Comparison of ENCODE assay signal across 10 cellular contexts in genomic region chr15:30103941-30104507, GRCh38. TPM values are rescaled to one million over a fixed set of nuclear protein-coding genes. Genes with fewer than 3 reads are reported as not detected.
A peak's percentile ranks its signal among the peaks of the same experiment; 100 is the strongest.
DNase-seq lines count a peak whose midpoint lies in the region; ATAC-seq, FAIRE-seq and TF ChIP-seq lines count a peak whose summit lies in the region.
"Not testable (repeated sequence)": the region's sequence is repeated elsewhere in the genome, so short reads cannot be mapped to it uniquely, and the experiment has no call there.
"Had no signal": no experiment of that assay in that cellular context is flagged by ENCODE, and none has a peak within 500 bp of the region (broad histone marks: within the 10 kb centered on the region; RNA-seq: fewer than 3 reads in every experiment).

No MANE protein-coding gene starts in this region.

- H3K9me3 Mint-ChIP-seq in astrocyte (ENCODE audit: unreplicated experiment): not testable (repeated sequence)

- H3K27ac Mint-ChIP-seq in astrocyte (ENCODE audit: unreplicated experiment): not testable (repeated sequence)

- not testable (repeated sequence) for H3K36me3 ChIP-seq in H7 (replicated peaks; ENCODE audit: control insufficient read depth, insufficient read depth, low read length); astrocyte (ENCODE audit: insufficient read depth, low read length); right atrium auricular region; lower lobe of right lung; parathyroid adenoma (ENCODE audit: control insufficient read depth, insufficient read depth, low read length)

- H3K4me3 ChIP-seq in H7 (ENCODE audit: insufficient read depth, low read depth, low read length) (peak overlapping the region; percentile 44), epithelial cell of esophagus (ENCODE audit: low read length) (peak overlapping the region; percentile 26), right atrium auricular region (peak overlapping the region; percentile 26 to 32), lower lobe of right lung (peak overlapping the region; percentile 27), parathyroid adenoma (ENCODE audit: low read depth, low read length) (peak overlapping the region; percentile 22)
- not testable (repeated sequence) for H3K4me3 ChIP-seq in astrocyte (ENCODE audit: insufficient read depth, low read depth, low read length)

- H3K79me2 ChIP-seq in astrocyte (ENCODE audit: insufficient read depth, low read length); parathyroid adenoma: not testable (repeated sequence)

- not testable (repeated sequence) for TF ChIP-seq CTCF in astrocyte (IDR thresholded peaks at IDR 0.05; ENCODE audit: insufficient read depth, low read depth, low read length); epithelial cell of esophagus (IDR thresholded peaks at IDR 0.05; ENCODE audit: insufficient read depth, low read depth, low read length, missing control alignments); right atrium auricular region (IDR thresholded peaks at IDR 0.05); lower lobe of right lung (IDR thresholded peaks at IDR 0.05); parathyroid adenoma (IDR thresholded peaks at IDR 0.05)

- H3K27me3 Mint-ChIP-seq in astrocyte (ENCODE audit: low read depth, unreplicated experiment): not testable (repeated sequence)

- DNase-seq in H7; astrocyte (ENCODE audit: low read depth); epithelial cell of esophagus (ENCODE audit: low read depth); right atrium auricular region (ENCODE audit: low spot score); lower lobe of right lung: not testable (repeated sequence)

- not testable (repeated sequence) for H4K20me1 ChIP-seq in astrocyte (ENCODE audit: insufficient read depth, low read length)

- not testable (repeated sequence) for H3K36me3 Mint-ChIP-seq in astrocyte (ENCODE audit: low read depth, unreplicated experiment)

- H3K4me2 ChIP-seq in astrocyte (ENCODE audit: low read length): peak overlapping the region; percentile 54
- not testable (repeated sequence) for H3K4me2 ChIP-seq in parathyroid adenoma (ENCODE audit: low read length)

- H3K4me1 Mint-ChIP-seq in astrocyte (ENCODE audit: low read depth, unreplicated experiment): not testable (repeated sequence)

- H2AFZ ChIP-seq in astrocyte (ENCODE audit: low read depth, low read length); parathyroid adenoma: not testable (repeated sequence)

- H3K9ac ChIP-seq in astrocyte (ENCODE audit: low read length); parathyroid adenoma: not testable (repeated sequence)

- H3K4me1 ChIP-seq in astrocyte (ENCODE audit: insufficient read depth, low read length); right atrium auricular region; lower lobe of right lung; parathyroid adenoma: not testable (repeated sequence)

- not testable (repeated sequence) for H3K27ac ChIP-seq in astrocyte (ENCODE audit: low read depth, low read length); right atrium auricular region; lower lobe of right lung; parathyroid adenoma

- H3K27me3 ChIP-seq in H7 (ENCODE audit: control insufficient read depth, insufficient read depth, low read length); astrocyte (ENCODE audit: insufficient read depth, low read length); right atrium auricular region; lower lobe of right lung (ENCODE audit: low read depth); parathyroid adenoma (ENCODE audit: control insufficient read depth, insufficient read depth, low read length): not testable (repeated sequence)

- ATAC-seq in SK-N-SH treated with all-trans-retinoic acid at 6 μM for 48 hours (peak; percentile 95), lower lobe of right lung (peak; percentile 94 to 95)

- H3K9me3 ChIP-seq in astrocyte (ENCODE audit: insufficient read depth, low read depth, low read length); right atrium auricular region; lower lobe of right lung; parathyroid adenoma (ENCODE audit: control insufficient read depth, low read length): not testable (repeated sequence)

- not testable (repeated sequence) for H3K4me3 Mint-ChIP-seq in astrocyte (ENCODE audit: unreplicated experiment)

- intact Hi-C loops in lower lobe of right lung (cut with DNase I): not testable (repeated sequence)

- FAIRE-seq in astrocyte (lab: Jason Lieb, UNC): not testable (repeated sequence)

RNA-seq across cellular contexts. Expression of gene GOLGA8J, which starts 21.3 kb away (rescaled TPM):
- total RNA-seq in H7 (2014; rRNA removed; shearing (Covaris generic)): 0.24 TPM in 1 of 2 replicates, not detected in the other
- total RNA-seq in astrocyte: 0.67 TPM in 1 of 2 replicates, not detected in the other
- not detected for total RNA-seq in right atrium auricular region
- total RNA-seq in lower lobe of right lung: 0.59 TPM
- total RNA-seq: glomerular endothelial cell, Peyer's patch, temporal lobe had no signal

RNA-seq across cellular contexts. Expression of gene GOLGA8T, which starts 30.8 kb away (rescaled TPM):
- 0.35 and 1.1 TPM in 2 replicates for total RNA-seq in H7 (2014; rRNA removed; shearing (Covaris generic))
- total RNA-seq in astrocyte: 0.32 TPM in 1 of 2 replicates, not detected in the other
- under 1 TPM; 0.39 to 0.44 TPM for total RNA-seq in right atrium auricular region
- not detected for total RNA-seq in lower lobe of right lung
